ENCODE assay signal across 20 cellular contexts in the genomic region with DNA sequence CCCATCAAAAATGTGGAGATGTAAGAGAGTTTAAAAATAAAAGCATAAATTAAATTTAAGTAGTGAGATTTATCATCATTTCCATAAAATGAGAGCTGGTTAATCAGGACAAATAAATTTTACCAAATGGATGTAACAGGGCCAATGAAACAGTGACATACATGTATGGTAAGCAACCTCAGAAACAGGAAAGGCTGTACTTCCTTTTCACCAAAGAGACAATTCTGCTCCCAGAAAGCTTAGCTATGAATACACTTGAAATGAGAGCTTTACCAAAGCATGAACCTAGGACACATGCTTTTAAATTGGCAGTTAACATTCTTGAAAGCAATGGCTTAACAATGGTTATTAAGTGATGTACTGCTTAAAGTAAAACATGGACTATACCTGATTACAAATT. TPM values are rescaled to one million over a fixed set of nuclear protein-coding genes. Genes with fewer than 3 reads are reported as not detected.
DNase-seq lines count a peak whose midpoint lies in the region; ATAC-seq and TF ChIP-seq lines count a peak whose summit lies in the region.
"Had no signal": no experiment of that assay in that cellular context is flagged by ENCODE, and none has a peak within 500 bp of the region (broad histone marks: within the 10 kb centered on the region; RNA-seq: fewer than 3 reads in every experiment).

No MANE protein-coding gene starts in this region.

- H3K4me3 ChIP-seq in Loucy (ENCODE audit: low read length, poor library complexity, severe bottlenecking) (peak overlapping the region; percentile 10), gastrocnemius medialis (no peak overlapping the region), coronary artery (no peak overlapping the region)
- H3K4me3 ChIP-seq: PC-9, SJCRH30 had no signal

- H3K4me1 Mint-ChIP-seq in activated naive CD8-positive, alpha-beta T cell treated with anti-CD3 and anti-CD28 coated beads, Interleukin-2, amount 10 ng/mL, durations not matched to agents 7 days and 5 days, result peaks cover 27% of the 10 kb centered on the region
- peaks cover 29% of the 10 kb centered on the region for H3K4me1 Mint-ChIP-seq in activated naive CD8-positive, alpha-beta T cell treated with anti-CD3 and anti-CD28 coated beads for 36 hours
- H3K4me1 Mint-ChIP-seq in T-helper 17 cell, result peaks cover 17% of the 10 kb centered on the region
- H3K4me1 Mint-ChIP-seq in stimulated activated memory B cell treated with anti-CD40 and anti-IgM and Interleukin-4, amounts not matched to agents 10 μg/mL and 1 μg/mL and 100 μg/mL, for 72 hours, result peaks cover 39% of the 10 kb centered on the region
- peaks cover 3% of the 10 kb centered on the region for H3K4me1 Mint-ChIP-seq in osteocyte (ENCODE audit: unreplicated experiment)

- H3K9ac ChIP-seq in Loucy (ENCODE audit: low read depth, low read length, poor library complexity, severe bottlenecking), result peak overlapping the region; percentile 42

- no peak for ATAC-seq in activated naive CD8-positive, alpha-beta T cell treated with anti-CD3 and anti-CD28 coated beads, Interleukin-2, amount 10 ng/mL, durations not matched to agents 7 days and 5 days (ENCODE audit: low read depth)
- ATAC-seq in T-helper 17 cell (peak; percentile 40), gastrocnemius medialis (no peak)
- no peak for ATAC-seq in stimulated activated memory B cell treated with anti-CD40 and anti-IgM and Interleukin-4, amounts not matched to agents 10 μg/mL and 1 μg/mL and 100 μg/mL, for 72 hours

- POLR2A ChIA-PET in activated naive CD8-positive, alpha-beta T cell treated with anti-CD3 and anti-CD28 coated beads, Interleukin-2, amount 10 ng/mL, durations not matched to agents 7 days and 5 days (lab: Charles Lee), result interaction anchor here (1.3 to 2.1 kb wide), 2 partner anchors 8 to 9 kb away, joined by 5 to 6 read pairs; no protein-coding TSS in a partner anchor

- no peak for TF ChIP-seq CTCF in Loucy (conservative IDR thresholded peaks at IDR 0.05; ENCODE audit: low read length)
- TF ChIP-seq CTCF in gastrocnemius medialis (IDR thresholded peaks at IDR 0.05 in 4 of 5, conservative IDR thresholded peaks at IDR 0.05 in 1 of 5), result no peak
- no peak for TF ChIP-seq CTCF in coronary artery (IDR thresholded peaks at IDR 0.05)
- no peak for TF ChIP-seq CTCF in osteocyte (IDR thresholded peaks at IDR 0.05)

- H3K79me2 ChIP-seq in Loucy (ENCODE audit: insufficient read depth, low read length), result no peaks in the 10 kb centered on the region

- intact Hi-C loops in gastrocnemius medialis (cut with DNase I; ENCODE audit: low total_unique reads), result no loop called here

- H3K36me3 ChIP-seq in Loucy (ENCODE audit: insufficient read depth, low read length), result peaks cover 6% of the 10 kb centered on the region; the same call in 1 of the 2 replicates
- H3K36me3 ChIP-seq in gastrocnemius medialis, result peaks cover 0 to 6% of the 10 kb centered on the region in 2 donors

- in situ Hi-C loops in gastrocnemius medialis (cut with MboI; ENCODE audit: low sequenced_read_pairs in 4 of 4), result loop anchor here in 3 of 4 donors (10.0 to 25.0 kb wide), 3 partner anchors 240 to 377 kb away; a partner anchor contains a TSS

- DNase-seq in activated naive CD8-positive, alpha-beta T cell treated with anti-CD3 and anti-CD28 coated beads, Interleukin-2, amount 10 ng/mL, durations not matched to agents 7 days and 5 days, result no peak
- DNase-seq in activated naive CD8-positive, alpha-beta T cell treated with anti-CD3 and anti-CD28 coated beads for 36 hours, result no peak
- no peak for DNase-seq in T-helper 17 cell
- DNase-seq in gastrocnemius medialis, result no peak
- DNase-seq in coronary artery (ENCODE audit: low spot score), result no peak
- no peak for DNase-seq in osteocyte (ENCODE audit: extremely low spot score, unreplicated experiment)
- DNase-seq: Caco-2; CD4-positive, CD25-positive, alpha-beta regulatory T cell; GF-D8; H9; NCI-H1417; NCI-H187; NCI-H2107; NCI-H510A; NCI-H774; PC-9; SJCRH30 had no signal

- H3K4me3 Mint-ChIP-seq in activated naive CD8-positive, alpha-beta T cell treated with anti-CD3 and anti-CD28 coated beads, Interleukin-2, amount 10 ng/mL, durations not matched to agents 7 days and 5 days, result peak overlapping the region; percentile 27
- no peak overlapping the region for H3K4me3 Mint-ChIP-seq in activated naive CD8-positive, alpha-beta T cell treated with anti-CD3 and anti-CD28 coated beads for 36 hours
- H3K4me3 Mint-ChIP-seq in T-helper 17 cell, result no peak overlapping the region
- H3K4me3 Mint-ChIP-seq in stimulated activated memory B cell treated with anti-CD40 and anti-IgM and Interleukin-4, amounts not matched to agents 10 μg/mL and 1 μg/mL and 100 μg/mL, for 72 hours, result no peak overlapping the region
- no peak overlapping the region for H3K4me3 Mint-ChIP-seq in osteocyte (ENCODE audit: unreplicated experiment)
- H3K4me3 Mint-ChIP-seq: CD4-positive, CD25-positive, alpha-beta regulatory T cell; H9 had no signal

- H3K27me3 Mint-ChIP-seq in activated naive CD8-positive, alpha-beta T cell treated with anti-CD3 and anti-CD28 coated beads, Interleukin-2, amount 10 ng/mL, durations not matched to agents 7 days and 5 days, result no peaks in the 10 kb centered on the region
- H3K27me3 Mint-ChIP-seq in activated naive CD8-positive, alpha-beta T cell treated with anti-CD3 and anti-CD28 coated beads for 36 hours, result no peaks in the 10 kb centered on the region
- H3K27me3 Mint-ChIP-seq in T-helper 17 cell (no peaks in the 10 kb centered on the region), osteocyte (ENCODE audit: unreplicated experiment) (peaks cover 3% of the 10 kb centered on the region)
- H3K27me3 Mint-ChIP-seq in stimulated activated memory B cell treated with anti-CD40 and anti-IgM and Interleukin-4, amounts not matched to agents 10 μg/mL and 1 μg/mL and 100 μg/mL, for 72 hours, result no peaks in the 10 kb centered on the region
- H3K27me3 Mint-ChIP-seq: CD4-positive, CD25-positive, alpha-beta regulatory T cell had no signal

- H2AFZ ChIP-seq in Loucy (ENCODE audit: low read length), result 0 out of 2 replicates have a peak overlapping the region, but pooled peaks have one; percentile 0
- H2AFZ ChIP-seq: PC-9 had no signal

- peaks cover 2% of the 10 kb centered on the region for H3K9me3 Mint-ChIP-seq in activated naive CD8-positive, alpha-beta T cell treated with anti-CD3 and anti-CD28 coated beads, Interleukin-2, amount 10 ng/mL, durations not matched to agents 7 days and 5 days
- H3K9me3 Mint-ChIP-seq in activated naive CD8-positive, alpha-beta T cell treated with anti-CD3 and anti-CD28 coated beads for 36 hours, result no peaks in the 10 kb centered on the region
- H3K9me3 Mint-ChIP-seq in stimulated activated memory B cell treated with anti-CD40 and anti-IgM and Interleukin-4, amounts not matched to agents 10 μg/mL and 1 μg/mL and 100 μg/mL, for 72 hours, result peaks cover 3% of the 10 kb centered on the region
- H3K9me3 Mint-ChIP-seq in osteocyte (ENCODE audit: unreplicated experiment), result no peaks in the 10 kb centered on the region
- H3K9me3 Mint-ChIP-seq: CD4-positive, CD25-positive, alpha-beta regulatory T cell; H9 had no signal

- TF ChIP-seq POLR2A in gastrocnemius medialis (IDR thresholded peaks at IDR 0.05), result no peak

- no peaks in the 10 kb centered on the region for H3F3A ChIP-seq in Loucy (ENCODE audit: low read depth)

- H3K27ac Mint-ChIP-seq in activated naive CD8-positive, alpha-beta T cell treated with anti-CD3 and anti-CD28 coated beads, Interleukin-2, amount 10 ng/mL, durations not matched to agents 7 days and 5 days, result no peak overlapping the region
- no peak overlapping the region for H3K27ac Mint-ChIP-seq in activated naive CD8-positive, alpha-beta T cell treated with anti-CD3 and anti-CD28 coated beads for 36 hours
- H3K27ac Mint-ChIP-seq in T-helper 17 cell (no peak overlapping the region), osteocyte (ENCODE audit: unreplicated experiment) (no peak overlapping the region)
- peak overlapping the region; percentile 22 for H3K27ac Mint-ChIP-seq in stimulated activated memory B cell treated with anti-CD40 and anti-IgM and Interleukin-4, amounts not matched to agents 10 μg/mL and 1 μg/mL and 100 μg/mL, for 72 hours
- H3K27ac Mint-ChIP-seq: CD4-positive, CD25-positive, alpha-beta regulatory T cell; H9 had no signal

- H3K9me3 ChIP-seq in Loucy (ENCODE audit: insufficient read depth, low read depth, low read length), result no peaks in the 10 kb centered on the region
- no peaks in the 10 kb centered on the region for H3K9me3 ChIP-seq in T-helper 17 cell (ENCODE audit: control insufficient read depth, low read length, poor library complexity, severe bottlenecking)
- no peaks in the 10 kb centered on the region for H3K9me3 ChIP-seq in gastrocnemius medialis
- H3K9me3 ChIP-seq: Caco-2, SJCRH30 had no signal

- H3K4me2 ChIP-seq in Loucy (ENCODE audit: low read depth, low read length, poor library complexity, severe bottlenecking), result peak overlapping the region; percentile 61
- H3K4me2 ChIP-seq: PC-9 had no signal

- H4K20me1 ChIP-seq in Loucy (ENCODE audit: insufficient read depth, low read length, poor library complexity, severe bottlenecking), result no peaks in the 10 kb centered on the region

- no peaks in the 10 kb centered on the region for H3K36me3 Mint-ChIP-seq in activated naive CD8-positive, alpha-beta T cell treated with anti-CD3 and anti-CD28 coated beads, Interleukin-2, amount 10 ng/mL, durations not matched to agents 7 days and 5 days
- peaks cover 7% of the 10 kb centered on the region for H3K36me3 Mint-ChIP-seq in activated naive CD8-positive, alpha-beta T cell treated with anti-CD3 and anti-CD28 coated beads for 36 hours
- no peaks in the 10 kb centered on the region for H3K36me3 Mint-ChIP-seq in T-helper 17 cell (ENCODE audit: low read depth)
- no peaks in the 10 kb centered on the region for H3K36me3 Mint-ChIP-seq in stimulated activated memory B cell treated with anti-CD40 and anti-IgM and Interleukin-4, amounts not matched to agents 10 μg/mL and 1 μg/mL and 100 μg/mL, for 72 hours
- H3K36me3 Mint-ChIP-seq in osteocyte (ENCODE audit: unreplicated experiment), result no peaks in the 10 kb centered on the region
- H3K36me3 Mint-ChIP-seq: CD4-positive, CD25-positive, alpha-beta regulatory T cell had no signal

- H3K27me3 ChIP-seq in Loucy (ENCODE audit: insufficient read depth, low read length, poor library complexity, severe bottlenecking) (no peaks in the 10 kb centered on the region), gastrocnemius medialis (no peaks in the 10 kb centered on the region)
- H3K27me3 ChIP-seq: SJCRH30 had no signal

- peaks cover 31% of the 10 kb centered on the region for H3K4me1 ChIP-seq in Loucy (ENCODE audit: insufficient read depth, low read length, poor library complexity, severe bottlenecking)
- H3K4me1 ChIP-seq in gastrocnemius medialis, result peaks cover 10 to 12% of the 10 kb centered on the region in 2 donors
- H3K4me1 ChIP-seq: Caco-2 had no signal

- peak overlapping the region in 1 of 4 donors; percentile 13 for H3K27ac ChIP-seq in gastrocnemius medialis
- H3K27ac ChIP-seq in coronary artery, result no peak overlapping the region
- H3K27ac ChIP-seq: 22Rv1, PC-9, SJCRH30 had no signal

- no peaks in the 10 kb centered on the region for H3K9me2 ChIP-seq in Loucy (replicated peaks; ENCODE audit: low read depth, low read length)

RNA-seq across cellular contexts. Expression of a gene that starts 12.1 kb away (rescaled TPM):
- total RNA-seq in activated naive CD8-positive, alpha-beta T cell treated with anti-CD3 and anti-CD28 coated beads, Interleukin-2, amount 10 ng/mL, durations not matched to agents 7 days and 5 days, result 10 to 100 TPM; 26.5 to 27.9 TPM
- 10 to 100 TPM; 28.8 to 29.0 TPM for total RNA-seq in activated naive CD8-positive, alpha-beta T cell treated with anti-CD3 and anti-CD28 coated beads for 36 hours
- total RNA-seq in T-helper 17 cell, result 10 to 100 TPM; 32.1 to 35.2 TPM
- 10 to 100 TPM; 10.5 to 15.1 (median 14.6) TPM for total RNA-seq in gastrocnemius medialis
- 38.8 and 39.6 TPM in 2 replicates for total RNA-seq in osteocyte

RNA-seq across cellular contexts. Expression of a gene that starts 47.5 kb away (rescaled TPM):
- total RNA-seq in activated naive CD8-positive, alpha-beta T cell treated with anti-CD3 and anti-CD28 coated beads, Interleukin-2, amount 10 ng/mL, durations not matched to agents 7 days and 5 days, result 10 to 100 TPM in 1 of 2 experiments, 1 to 10 TPM in 1; 9.3 to 10.9 TPM
- total RNA-seq in activated naive CD8-positive, alpha-beta T cell treated with anti-CD3 and anti-CD28 coated beads for 36 hours, result 10 to 100 TPM; 14.8 to 16.0 TPM
- total RNA-seq in T-helper 17 cell (1 to 10 TPM; 7.8 to 8.9 TPM), gastrocnemius medialis (100 to 1,000 TPM in 2 of 4 donors, 10 to 100 TPM in 2; 53.6 to 173 (median 106) TPM), osteocyte (4.5 TPM in 2 replicates)
- total RNA-seq: PC-9 had no signal

RNA-seq across cellular contexts. Expression of a gene that starts 49.5 kb away (rescaled TPM):
- under 1 TPM; 0.74 to 0.75 TPM for total RNA-seq in activated naive CD8-positive, alpha-beta T cell treated with anti-CD3 and anti-CD28 coated beads, Interleukin-2, amount 10 ng/mL, durations not matched to agents 7 days and 5 days
- under 1 TPM in 1 of 2 experiments, not detected in 1; 0.12 TPM for total RNA-seq in activated naive CD8-positive, alpha-beta T cell treated with anti-CD3 and anti-CD28 coated beads for 36 hours
- total RNA-seq in T-helper 17 cell, result 1 to 10 TPM in 1 of 2 donors, under 1 TPM in 1; 0.65 to 1.4 TPM
- under 1 TPM in 2 of 4 donors, not detected in 2; 0.24 to 0.71 TPM for total RNA-seq in gastrocnemius medialis
- total RNA-seq in osteocyte, result 0.68 and 0.97 TPM in 2 replicates
- total RNA-seq: H9 had no signal
